Comparison of ENCODE assay signal across 27 cellular contexts in genomic region chr5:42235837-42236236, GRCh38.
"Had no signal": no experiment of that assay in that cellular context is flagged by ENCODE, and none has a peak within 500 bp of the region (broad histone marks: within the 10 kb centered on the region; RNA-seq: fewer than 3 reads in every experiment).

No MANE protein-coding gene starts in this region.

- H3K4me3 ChIP-seq: cardiac muscle cell, SK-N-MC had no signal

- ATAC-seq: activated CD4-positive, alpha-beta T cell treated with anti-CD3 and anti-CD28 coated beads for 36 hours; activated T-helper 17 cell treated with anti-CD3 and anti-CD28 coated beads, Interleukin-2, amount 50 U/mL, for 72 hours; Panc1; Right ventricle myocardium inferior; T-cell had no signal

- H3K36me3 ChIP-seq: cardiac muscle cell, WERI-Rb-1 had no signal

- DNase-seq: activated CD4-positive, alpha-beta memory T cell treated with anti-CD3 and anti-CD28 coated beads, Interleukin-2, amount 10 ng/mL, durations not matched to agents 7 days and 5 days; activated CD4-positive, alpha-beta T cell treated with anti-CD3 and anti-CD28 coated beads for 36 hours; activated CD4-positive, alpha-beta T cell treated with anti-CD3 and anti-CD28 coated beads, Interleukin-2, amount 50 U/mL, for 1 hour; activated gamma-delta T cell; activated naive CD4-positive, alpha-beta T cell treated with anti-CD3 and anti-CD28 coated beads for 36 hours; activated naive CD8-positive, alpha-beta T cell treated with anti-CD3 and anti-CD28 coated beads, Interleukin-2, amount 10 ng/mL, durations not matched to agents 7 days and 5 days; activated T-cell treated with anti-CD3 and anti-CD28 coated beads for 4 hours; activated T-cell treated with anti-CD3 and anti-CD28 coated beads, Interleukin-2, amount 50 U/mL, for 48 hours; amniotic stem cell; NCI-H1092 treated with DMSO at 0.1 percent for 48 hours; NCI-H1417 treated with DMSO at 0.1 percent for 48 hours; NCI-H1694; NCI-H2029; NCI-H2107; NCI-H2171 treated with DMSO at 0.1 percent for 48 hours; NCI-H226; NCI-H526; NCI-H774; OCI-M1; RPMI8226; T-cell; WERI-Rb-1 had no signal

- H3K27ac ChIP-seq: cardiac muscle cell, SK-N-MC, WERI-Rb-1 had no signal

- H3K27me3 ChIP-seq: cardiac muscle cell had no signal
